In the genomic region with DNA sequence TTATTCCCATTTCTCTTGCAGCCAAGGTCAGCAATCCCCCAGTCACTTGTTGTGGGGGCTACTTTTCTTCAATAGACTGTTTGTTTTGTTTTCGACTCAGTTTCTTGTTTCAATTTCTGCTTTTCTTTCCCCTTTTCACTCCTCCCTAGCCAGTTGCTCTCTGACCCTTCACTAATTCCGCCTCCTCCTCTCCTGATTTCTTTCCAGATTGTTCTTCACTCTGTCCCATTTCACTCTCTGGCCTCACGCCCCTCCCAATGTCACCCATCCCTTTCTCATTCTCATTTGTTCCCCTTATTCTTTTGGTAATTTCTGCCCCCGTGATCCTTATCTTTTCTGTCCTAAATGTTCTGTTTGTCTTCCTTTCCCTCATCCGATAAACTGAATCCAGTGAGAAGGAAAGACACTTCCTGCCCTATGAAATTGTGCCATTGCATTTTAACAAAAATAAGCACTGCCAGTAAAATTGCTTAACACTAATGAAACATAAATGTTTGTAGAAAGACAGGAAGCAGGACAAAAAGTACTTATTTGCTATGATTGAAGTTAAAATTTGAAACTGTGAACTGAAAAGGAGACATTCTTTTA, we compare ENCODE assay signal across 11 cellular contexts.
DNase-seq lines count a peak whose midpoint lies in the region; ATAC-seq and TF ChIP-seq lines count a peak whose summit lies in the region.
"Had no signal": no experiment of that assay in that cellular context is flagged by ENCODE, and none has a peak within 500 bp of the region (broad histone marks: within the 10 kb centered on the region; RNA-seq: fewer than 3 reads in every experiment).

No MANE protein-coding gene starts in this region.

- H3K4me3 Mint-ChIP-seq in glutamatergic neuron (ENCODE audit: unreplicated experiment) (peak overlapping the region; percentile 15), neural crest cell (peak overlapping the region; percentile 7)
- H3K4me3 Mint-ChIP-seq in activated T-cell treated with anti-CD3 and anti-CD28 coated beads, Interleukin-2, amount 50 U/mL, for 24 hours, result no peak overlapping the region
- H3K4me3 Mint-ChIP-seq: stimulated activated naive CD8-positive, alpha-beta T cell treated with anti-CD3 and anti-CD28 coated beads, Interleukin-15, Interleukin-2, amounts not matched to agents 100 ng/mL and 50 ng/mL, for 24 hours had no signal

- no peak for TF ChIP-seq POLR2A in uterus (IDR thresholded peaks at IDR 0.05)

- H3K27ac ChIP-seq in ascending aorta, result peak overlapping the region; percentile 61 to 75
- peak overlapping the region; percentile 19 to 74 for H3K27ac ChIP-seq in uterus
- H3K27ac ChIP-seq: foreskin keratinocyte had no signal

- H3K4me3 ChIP-seq in ascending aorta (peak overlapping the region in 1 of 2 donors; percentile 49), uterus (no peak overlapping the region)

- ATAC-seq in GM19035 (IDR thresholded peaks at IDR 0.05; ENCODE audit: unreplicated experiment), result no peak
- ATAC-seq: foreskin keratinocyte had no signal

- H3K4me1 Mint-ChIP-seq in glutamatergic neuron (ENCODE audit: low read depth, unreplicated experiment), result peaks cover 11% of the 10 kb centered on the region
- H3K4me1 Mint-ChIP-seq in neural crest cell, result peaks cover 16% of the 10 kb centered on the region
- peaks cover 14% of the 10 kb centered on the region for H3K4me1 Mint-ChIP-seq in activated T-cell treated with anti-CD3 and anti-CD28 coated beads, Interleukin-2, amount 50 U/mL, for 24 hours (ENCODE audit: low read depth)

- DNase-seq in ascending aorta (ENCODE audit: low spot score in 2 of 2), result no peak
- DNase-seq in glutamatergic neuron, result no peak
- DNase-seq in neural crest cell (ENCODE audit: low read depth, low spot score), result no peak
- no peak for DNase-seq in uterus
- DNase-seq in activated T-cell treated with anti-CD3 and anti-CD28 coated beads, Interleukin-2, amount 50 U/mL, for 24 hours, result no peak
- no peak for DNase-seq in cerebellum (ENCODE audit: low spot score)
- DNase-seq: foreskin keratinocyte, NCI-H1105, NCI-H774 had no signal

- H3K27ac Mint-ChIP-seq in glutamatergic neuron (ENCODE audit: unreplicated experiment), result peak overlapping the region; percentile 30
- H3K27ac Mint-ChIP-seq in neural crest cell (ENCODE audit: unreplicated experiment), result no peak overlapping the region
- H3K27ac Mint-ChIP-seq in activated T-cell treated with anti-CD3 and anti-CD28 coated beads, Interleukin-2, amount 50 U/mL, for 24 hours, result no peak overlapping the region
- H3K27ac Mint-ChIP-seq: stimulated activated naive CD8-positive, alpha-beta T cell treated with anti-CD3 and anti-CD28 coated beads, Interleukin-15, Interleukin-2, amounts not matched to agents 100 ng/mL and 50 ng/mL, for 24 hours had no signal

- H3K9me3 ChIP-seq in ascending aorta (no peaks in the 10 kb centered on the region), uterus (no peaks in the 10 kb centered on the region)

- no peaks in the 10 kb centered on the region for H3K27me3 ChIP-seq in ascending aorta
- H3K27me3 ChIP-seq in uterus, result no peaks in the 10 kb centered on the region
- H3K27me3 ChIP-seq: foreskin keratinocyte had no signal

- H3K36me3 ChIP-seq in ascending aorta (no peaks in the 10 kb centered on the region), uterus (no peaks in the 10 kb centered on the region)

- H3K4me1 ChIP-seq in ascending aorta (no peaks in the 10 kb centered on the region), uterus (no peaks in the 10 kb centered on the region)

- H3K27me3 Mint-ChIP-seq in glutamatergic neuron (ENCODE audit: unreplicated experiment) (no peaks in the 10 kb centered on the region), neural crest cell (ENCODE audit: low read depth) (no peaks in the 10 kb centered on the region)
- H3K27me3 Mint-ChIP-seq in activated T-cell treated with anti-CD3 and anti-CD28 coated beads, Interleukin-2, amount 50 U/mL, for 24 hours, result no peaks in the 10 kb centered on the region
- H3K27me3 Mint-ChIP-seq: stimulated activated naive CD8-positive, alpha-beta T cell treated with anti-CD3 and anti-CD28 coated beads, Interleukin-15, Interleukin-2, amounts not matched to agents 100 ng/mL and 50 ng/mL, for 24 hours had no signal

- intact Hi-C loops in ascending aorta (cut with DNase I) (no loop called here), uterus (cut with DNase I; ENCODE audit: low total_unique reads) (no loop called here)

- H3K36me3 Mint-ChIP-seq in glutamatergic neuron (ENCODE audit: unreplicated experiment) (no peaks in the 10 kb centered on the region), neural crest cell (ENCODE audit: low read depth) (no peaks in the 10 kb centered on the region)
- no peaks in the 10 kb centered on the region for H3K36me3 Mint-ChIP-seq in activated T-cell treated with anti-CD3 and anti-CD28 coated beads, Interleukin-2, amount 50 U/mL, for 24 hours (ENCODE audit: low read depth)

- no peak for TF ChIP-seq CTCF in ascending aorta (IDR thresholded peaks at IDR 0.05)
- TF ChIP-seq CTCF in glutamatergic neuron (IDR thresholded peaks at IDR 0.05; ENCODE audit: partially characterized antibody, unreplicated experiment), result no peak
- no peak for TF ChIP-seq CTCF in neural crest cell (conservative IDR thresholded peaks at IDR 0.05)
- TF ChIP-seq CTCF in uterus (IDR thresholded peaks at IDR 0.05), result no peak

- no peaks in the 10 kb centered on the region for H3K9me3 Mint-ChIP-seq in glutamatergic neuron (ENCODE audit: unreplicated experiment)
- no peaks in the 10 kb centered on the region for H3K9me3 Mint-ChIP-seq in neural crest cell
- no peaks in the 10 kb centered on the region for H3K9me3 Mint-ChIP-seq in activated T-cell treated with anti-CD3 and anti-CD28 coated beads, Interleukin-2, amount 50 U/mL, for 24 hours
- H3K9me3 Mint-ChIP-seq: stimulated activated naive CD8-positive, alpha-beta T cell treated with anti-CD3 and anti-CD28 coated beads, Interleukin-15, Interleukin-2, amounts not matched to agents 100 ng/mL and 50 ng/mL, for 24 hours had no signal
